ENCODE assay signal across 7 cellular contexts in genomic region chr1:22993220-22993795, GRCh38. TPM values are rescaled to one million over a fixed set of nuclear protein-coding genes. Genes with fewer than 3 reads are reported as not detected.
"Had no signal": no experiment of that assay in that cellular context is flagged by ENCODE, and none has a peak within 500 bp of the region (broad histone marks: within the 10 kb centered on the region; RNA-seq: fewer than 3 reads in every experiment).

No MANE protein-coding gene starts in this region.

RNA-seq across cellular contexts. Expression of gene LACTBL1, which starts 20.6 kb away (rescaled TPM):
- total RNA-seq: HT-29, IMR-90, MCF 10A, NCI-H460, Right ventricle myocardium inferior, RPMI7951, T-helper 17 cell had no signal
- polyA plus RNA-seq: IMR-90 had no signal

RNA-seq across cellular contexts. Expression of gene TEX46, which starts 22.3 kb away (rescaled TPM):
- total RNA-seq: HT-29, IMR-90, MCF 10A, NCI-H460, Right ventricle myocardium inferior, T-helper 17 cell had no signal
- polyA plus RNA-seq: IMR-90 had no signal
